Comparison of ENCODE assay signal across 21 cellular contexts in the genomic region with DNA sequence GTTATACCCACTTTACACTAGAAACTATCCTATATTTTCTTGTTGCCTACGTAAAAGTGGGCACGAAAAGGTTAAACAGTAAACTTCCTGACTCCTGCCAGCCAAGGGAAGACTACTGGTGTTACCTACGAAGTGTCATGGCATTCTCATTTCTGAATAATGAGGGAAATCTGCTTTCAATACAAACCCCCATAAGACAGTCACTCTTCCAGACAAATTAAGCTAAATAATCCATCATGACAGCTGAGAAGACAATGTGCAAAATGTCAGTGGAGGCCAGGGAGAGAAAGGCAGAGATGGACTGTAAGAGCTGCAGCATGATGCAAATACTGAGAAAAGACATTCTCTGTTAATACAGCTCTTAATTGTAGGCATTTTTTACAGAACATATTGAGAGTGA.
DNase-seq lines count a peak whose midpoint lies in the region; ATAC-seq and TF ChIP-seq lines count a peak whose summit lies in the region.
"Had no signal": no experiment of that assay in that cellular context is flagged by ENCODE, and none has a peak within 500 bp of the region (broad histone marks: within the 10 kb centered on the region; RNA-seq: fewer than 3 reads in every experiment).

No MANE protein-coding gene starts in this region.

- no peaks in the 10 kb centered on the region for H4K20me1 ChIP-seq in GM23338 (replicated peaks; ENCODE audit: insufficient read depth)
- H4K20me1 ChIP-seq: BLaER1 had no signal

- H3K14ac ChIP-seq in neuronal stem cell (ENCODE audit: low read length): no peak overlapping the region

- H3K36me3 Mint-ChIP-seq in GM23338 (ENCODE audit: low read depth): no peaks in the 10 kb centered on the region
- H3K36me3 Mint-ChIP-seq in CD4-positive, alpha-beta memory T cell: no peaks in the 10 kb centered on the region
- H3K36me3 Mint-ChIP-seq: CD4-positive, CD25-positive, alpha-beta regulatory T cell; CD8-positive, alpha-beta memory T cell had no signal

- H2AFZ ChIP-seq in GM23338: no peak overlapping the region; the same call in 1 of the 2 replicates
- peak overlapping the region; percentile 19 for H2AFZ ChIP-seq in neuronal stem cell (ENCODE audit: low read length)

- H3K27ac ChIP-seq in heart left ventricle (peak overlapping the region; percentile 7 to 90 (median 76)), right atrium auricular region (peak overlapping the region in 1 of 2 donors; percentile 51), GM23338 (ENCODE audit: low read depth) (no peak overlapping the region), neuronal stem cell (replicated peaks; ENCODE audit: low read length) (no peak overlapping the region), spleen (peak overlapping the region in 7 of 8 donors; percentile 67 to 84 (median 74))
- no peak overlapping the region for H3K27ac ChIP-seq in CD4-positive, alpha-beta memory T cell (ENCODE audit: low read depth, low read length)
- H3K27ac ChIP-seq: 22Rv1, BLaER1, C4-2B had no signal

- 55 to 80% (median 72%) methylated on average over 3 of the region's 3 CpGs for WGBS in heart left ventricle, 4 donors
- no CpG with 5 or more reads among the region's 3 CpGs for WGBS in neuronal stem cell (ENCODE audit: extremely low coverage in 2 of 2, insufficient read length in 2 of 2, insufficient replicate concordance in 1 of 2), 2 donors
- 62 to 89% (median 79%) methylated on average over 3 of the region's 3 CpGs for WGBS in spleen, 5 donors

- peak overlapping the region; percentile 22 for H3K27ac Mint-ChIP-seq in GM23338
- no peak overlapping the region for H3K27ac Mint-ChIP-seq in CD4-positive, alpha-beta memory T cell
- H3K27ac Mint-ChIP-seq: B cell; CD4-positive, CD25-positive, alpha-beta regulatory T cell; CD8-positive, alpha-beta memory T cell had no signal

- CTCF ChIA-PET in CD4-positive, alpha-beta memory T cell (lab: Charles Lee; ENCODE audit: partially characterized antibody): interaction anchor here (1.2 kb wide), 1 partner anchor 10 kb away, joined by 9 read pairs; no protein-coding TSS in a partner anchor

- no peak overlapping the region for H2BK12ac ChIP-seq in neuronal stem cell (ENCODE audit: low read length)

- H2BK120ac ChIP-seq in neuronal stem cell (ENCODE audit: low read depth, low read length): no peak overlapping the region

- no peak overlapping the region for H3K9ac ChIP-seq in neuronal stem cell (ENCODE audit: low read depth, low read length, poor library complexity)
- H3K9ac ChIP-seq: BLaER1 had no signal

- peaks cover 0 to 2% (median 0%) of the 10 kb centered on the region in 9 donors for H3K36me3 ChIP-seq in heart left ventricle
- H3K36me3 ChIP-seq in right atrium auricular region: no peaks in the 10 kb centered on the region
- no peaks in the 10 kb centered on the region for H3K36me3 ChIP-seq in GM23338 (ENCODE audit: insufficient read depth)
- H3K36me3 ChIP-seq in neuronal stem cell (replicated peaks in 1 of 2; ENCODE audit: control insufficient read depth in 2 of 2, insufficient read depth in 2 of 2, low read length in 2 of 2): no peaks in the 10 kb centered on the region
- no peaks in the 10 kb centered on the region for H3K36me3 ChIP-seq in spleen
- no peaks in the 10 kb centered on the region for H3K36me3 ChIP-seq in CD4-positive, alpha-beta memory T cell (ENCODE audit: insufficient read depth, low read length)
- H3K36me3 ChIP-seq: BLaER1 had no signal

- no peaks in the 10 kb centered on the region for H3K9me3 Mint-ChIP-seq in GM23338
- H3K9me3 Mint-ChIP-seq in CD4-positive, alpha-beta memory T cell: peaks cover 0 to 3% (median 0%) of the 10 kb centered on the region in 8 donors
- H3K9me3 Mint-ChIP-seq: CD4-positive, CD25-positive, alpha-beta regulatory T cell; CD8-positive, alpha-beta memory T cell had no signal

- ATAC-seq in heart left ventricle: no peak
- no peak for ATAC-seq in GM23338
- ATAC-seq in HG03039 (IDR thresholded peaks at IDR 0.05; ENCODE audit: unreplicated experiment): no peak
- no peak for ATAC-seq in GM21367 (IDR thresholded peaks at IDR 0.05; ENCODE audit: unreplicated experiment)
- ATAC-seq: GM12878 had no signal

- H3F3A ChIP-seq in GM23338 (replicated peaks; ENCODE audit: low read depth): no peaks in the 10 kb centered on the region

- H3K4me3 Mint-ChIP-seq in GM23338: no peak overlapping the region
- no peak overlapping the region for H3K4me3 Mint-ChIP-seq in CD4-positive, alpha-beta memory T cell
- H3K4me3 Mint-ChIP-seq: B cell; CD4-positive, CD25-positive, alpha-beta regulatory T cell; CD8-positive, alpha-beta memory T cell had no signal

- no peak overlapping the region for H3K18ac ChIP-seq in neuronal stem cell (ENCODE audit: low read length)

- H3K4me3 ChIP-seq in heart left ventricle: no peak overlapping the region
- H3K4me3 ChIP-seq in right atrium auricular region: no peak overlapping the region
- H3K4me3 ChIP-seq in GM23338: no peak overlapping the region
- H3K4me3 ChIP-seq in neuronal stem cell (ENCODE audit: low read length in 2 of 2): no peak overlapping the region
- H3K4me3 ChIP-seq in spleen: no peak overlapping the region
- no peak overlapping the region for H3K4me3 ChIP-seq in CD4-positive, alpha-beta memory T cell (ENCODE audit: low read length in 2 of 2)
- H3K4me3 ChIP-seq: BLaER1, GM12878 had no signal

- H2AK5ac ChIP-seq in neuronal stem cell (ENCODE audit: low read depth, low read length): no peak overlapping the region

- no peak overlapping the region for H3K4me2 ChIP-seq in GM23338
- no peak overlapping the region for H3K4me2 ChIP-seq in neuronal stem cell (ENCODE audit: insufficient read depth, low read length, poor library complexity, severe bottlenecking)
- H3K4me2 ChIP-seq: BLaER1 had no signal

- no peak overlapping the region for H2BK15ac ChIP-seq in neuronal stem cell (ENCODE audit: low read length)

- no peak overlapping the region for H4K8ac ChIP-seq in neuronal stem cell (ENCODE audit: low read depth, low read length)

- no peak overlapping the region for H2BK5ac ChIP-seq in neuronal stem cell (ENCODE audit: low read length)

- H3K27me3 ChIP-seq in heart left ventricle (no peaks in the 10 kb centered on the region), right atrium auricular region (no peaks in the 10 kb centered on the region), GM23338 (ENCODE audit: insufficient read depth) (no peaks in the 10 kb centered on the region), neuronal stem cell (ENCODE audit: control insufficient read depth in 3 of 3, insufficient read depth in 3 of 3, low read depth in 1 of 3, low read length in 3 of 3) (no peaks in the 10 kb centered on the region), spleen (replicated peaks in 1 of 7) (no peaks in the 10 kb centered on the region)
- H3K27me3 ChIP-seq in CD4-positive, alpha-beta memory T cell (ENCODE audit: insufficient read depth, low read length): peaks cover 4% of the 10 kb centered on the region
- H3K27me3 ChIP-seq: BLaER1 had no signal

- no peak overlapping the region for H3K23ac ChIP-seq in neuronal stem cell (ENCODE audit: low read depth, low read length, poor library complexity)

- no peaks in the 10 kb centered on the region for H3K79me2 ChIP-seq in GM23338 (replicated peaks; ENCODE audit: insufficient read depth)

- no peaks in the 10 kb centered on the region for H3K79me1 ChIP-seq in neuronal stem cell (ENCODE audit: low read depth, low read length)

- no peak for TF ChIP-seq POLR2A in heart left ventricle (IDR thresholded peaks at IDR 0.05)
- no peak for TF ChIP-seq POLR2A in spleen (IDR thresholded peaks at IDR 0.05)

- DNase-seq in heart left ventricle: no peak
- DNase-seq in right atrium auricular region (ENCODE audit: low spot score): no peak
- no peak for DNase-seq in GM23338 (ENCODE audit: low spot score)
- DNase-seq in neuronal stem cell (ENCODE audit: low spot score): no peak
- no peak for DNase-seq in spleen
- no peak for DNase-seq in CD4-positive, alpha-beta memory T cell
- DNase-seq: CD4-positive, CD25-positive, alpha-beta regulatory T cell; CD8-positive, alpha-beta memory T cell; DMS 273 treated with DMSO at 0.1 percent for 48 hours; DMS79; EL; GDM1; H7; HCEC 1CT had no signal

- H3K9me3 ChIP-seq in heart left ventricle (peaks cover 0 to 5% (median 0%) of the 10 kb centered on the region in 12 donors), right atrium auricular region (peaks cover 0 to 4% of the 10 kb centered on the region in 2 donors), neuronal stem cell (replicated peaks in 1 of 2; ENCODE audit: control insufficient read depth in 2 of 2, insufficient read depth in 1 of 2, low read depth in 1 of 2, low read length in 2 of 2) (no peaks in the 10 kb centered on the region), spleen (no peaks in the 10 kb centered on the region)
- H3K9me3 ChIP-seq in CD4-positive, alpha-beta memory T cell (ENCODE audit: control insufficient read depth in 1 of 2, low read length in 2 of 2): no peaks in the 10 kb centered on the region
- H3K9me3 ChIP-seq: BLaER1 had no signal

- POLR2A ChIA-PET in CD4-positive, alpha-beta memory T cell (lab: Charles Lee; ENCODE audit: partially characterized antibody): no interaction called here

- H3K4me1 Mint-ChIP-seq in GM23338: peaks cover 10% of the 10 kb centered on the region; the same call in 2 of the 3 replicates
- H3K4me1 Mint-ChIP-seq in CD4-positive, alpha-beta memory T cell: no peaks in the 10 kb centered on the region
- H3K4me1 Mint-ChIP-seq: B cell; CD4-positive, CD25-positive, alpha-beta regulatory T cell; CD8-positive, alpha-beta memory T cell had no signal

- H3K4ac ChIP-seq in neuronal stem cell (ENCODE audit: low read length): no peak overlapping the region

- no peak overlapping the region for H4K91ac ChIP-seq in neuronal stem cell (ENCODE audit: low read depth, low read length, poor library complexity)

- no peaks in the 10 kb centered on the region for H3K27me3 Mint-ChIP-seq in GM23338 (ENCODE audit: insufficient read depth, low read depth, poor library complexity)
- peaks cover 1 to 3% of the 10 kb centered on the region in 2 donors for H3K27me3 Mint-ChIP-seq in CD4-positive, alpha-beta memory T cell

- TF ChIP-seq CTCF in heart left ventricle (IDR thresholded peaks at IDR 0.05) (no peak), right atrium auricular region (IDR thresholded peaks at IDR 0.05) (no peak), GM23338 (conservative IDR thresholded peaks at IDR 0.05; ENCODE audit: low read depth in 2 of 2) (no peak), spleen (IDR thresholded peaks at IDR 0.05 in 8 of 11, conservative IDR thresholded peaks at IDR 0.05 in 3 of 11) (no peak)

- H3K9me2 ChIP-seq in GM23338 (ENCODE audit: insufficient read depth): no peaks in the 10 kb centered on the region

- H3K4me1 ChIP-seq in heart left ventricle (peaks cover 3 to 72% (median 46%) of the 10 kb centered on the region in 12 donors), right atrium auricular region (peaks cover 0 to 21% of the 10 kb centered on the region in 2 donors), GM23338 (ENCODE audit: insufficient read depth) (peaks cover 7% of the 10 kb centered on the region; the same call in 1 of the 2 replicates), neuronal stem cell (ENCODE audit: control insufficient read depth in 2 of 2, insufficient read depth in 1 of 2, low read depth in 1 of 2, low read length in 2 of 2) (peaks cover 1 to 2% of the 10 kb centered on the region in 2 donors), spleen (peaks cover 0 to 10% (median 1%) of the 10 kb centered on the region in 6 donors)
- no peaks in the 10 kb centered on the region for H3K4me1 ChIP-seq in CD4-positive, alpha-beta memory T cell (ENCODE audit: insufficient read depth, low read length)
- H3K4me1 ChIP-seq: BLaER1 had no signal

- intact Hi-C loops in heart left ventricle (cut with DNase I): loop anchor here in 4 of 10 donors (5.0 to 10.0 kb wide), 3 partner anchors 135 to 467 kb away; partner anchors contain the start of genes SERPINI1 (in 3 of the 4) and PDCD10 (in 2 of the 4)
- intact Hi-C loops in spleen (cut with DNase I; ENCODE audit: low total_unique reads): no loop called here
- intact Hi-C loops in CD4-positive, alpha-beta memory T cell (cut with micrococcal nuclease): no loop called here

Comparison
In these comparisons a context has a peak if more than half of its experiments do, and no peak if none do; other contexts are left out.
1. H3K27ac ChIP-seq: peak in heart left ventricle (12 of 12) and spleen (7 of 8); none in GM23338 (single experiment), neuronal stem cell (single experiment) and CD4-positive, alpha-beta memory T cell (single experiment).